In the genomic region with DNA sequence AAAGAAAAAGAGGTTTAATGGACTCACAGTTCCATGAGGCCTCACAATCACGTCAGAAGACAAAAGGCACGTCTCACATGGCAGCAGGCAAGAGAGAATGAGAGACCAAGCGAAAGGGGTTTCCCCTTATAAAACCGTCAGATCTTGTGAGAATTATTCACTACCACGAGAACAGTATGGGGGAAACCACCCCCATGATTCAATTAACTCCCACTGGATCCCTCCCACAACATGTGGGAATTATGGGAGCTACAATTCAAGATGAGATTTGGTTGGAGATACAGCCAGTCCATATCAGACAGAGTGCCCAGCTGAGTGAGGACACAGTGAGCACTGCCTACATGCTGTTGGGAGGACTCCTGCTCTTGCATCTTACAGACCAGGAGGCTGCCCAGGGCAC, we compare ENCODE assay signal across 9 cellular contexts.
"Had no signal": no experiment of that assay in that cellular context is flagged by ENCODE, and none has a peak within 500 bp of the region (broad histone marks: within the 10 kb centered on the region; RNA-seq: fewer than 3 reads in every experiment).

No MANE protein-coding gene starts in this region.

- H3K9me3 ChIP-seq: HAP-1 had no signal

- H3K27ac ChIP-seq: GM23248, HL-60 had no signal

- H3K9ac ChIP-seq: GM23248 had no signal

- H3K36me3 Mint-ChIP-seq: IgD-negative memory B cell had no signal

- H3K4me3 Mint-ChIP-seq: IgD-negative memory B cell had no signal

- ATAC-seq: HCT116, HepG2 had no signal

- H3K36me3 ChIP-seq: HAP-1 had no signal

- H2AFZ ChIP-seq: GM23248 had no signal

- H3K4me3 ChIP-seq: GM23248, HAP-1 had no signal

- H3K27ac Mint-ChIP-seq: IgD-negative memory B cell had no signal

- H3K4me1 Mint-ChIP-seq: IgD-negative memory B cell had no signal

- FAIRE-seq: HepG2 had no signal

- DNase-seq: GM23248, GOT3, H7, KG1 had no signal

- H3K4me1 ChIP-seq: HAP-1 had no signal
